ENCODE assay signal across 1 cellular context in the genomic region with DNA sequence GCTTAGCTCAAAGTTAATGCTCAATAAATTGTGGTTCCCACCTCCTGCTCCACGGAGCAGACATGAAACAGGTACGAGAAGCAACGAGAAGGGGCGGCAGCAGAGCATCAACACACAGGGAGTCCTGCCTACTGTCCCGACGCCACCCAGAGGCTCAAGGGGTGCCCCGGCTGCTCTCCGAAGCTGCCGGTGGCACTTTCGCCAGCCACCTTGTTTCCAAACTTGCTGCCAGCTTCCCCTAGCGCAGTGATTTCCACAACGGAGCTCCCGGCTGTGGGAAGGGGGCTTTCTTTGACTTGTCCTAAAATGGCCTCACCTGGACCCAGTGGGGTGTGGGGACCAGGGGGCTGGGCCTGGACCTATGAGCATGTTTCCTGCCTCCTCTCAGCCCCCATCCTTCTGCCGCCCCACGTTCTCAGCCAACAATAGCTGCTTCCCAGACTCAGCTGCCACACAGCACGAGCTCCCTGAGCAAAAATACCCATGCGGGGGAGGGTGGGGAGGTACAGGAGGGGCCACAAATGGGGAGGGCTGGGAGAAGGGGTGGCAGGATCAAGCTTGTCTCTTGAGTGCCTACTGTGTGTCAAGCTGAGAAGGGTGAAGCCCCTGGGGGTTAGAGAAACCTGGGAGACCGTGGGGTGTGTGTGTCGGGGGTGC.
TF ChIP-seq lines count a peak whose summit lies in the region.

No MANE protein-coding gene starts in this region.

TF ChIP-seq in HCT116, 20 proteins besides CTCF, POLR2A, EP300 and RAD21 (continued from another document):
- TF ChIP-seq REST (IDR thresholded peaks at IDR 0.05; ENCODE audit: low read depth) (no peak), EZH2 (IDR thresholded peaks at IDR 0.05) (no peak), SRF (IDR thresholded peaks at IDR 0.05; ENCODE audit: low read depth) (no peak), CBX3 (IDR thresholded peaks at IDR 0.05; ENCODE audit: low read depth) (no peak), YY1 (IDR thresholded peaks at IDR 0.05; ENCODE audit: extremely low read depth, insufficient replicate concordance, low read depth, low read length) (no peak), TCF7L2 (IDR thresholded peaks at IDR 0.05; ENCODE audit: borderline replicate concordance, extremely low read depth, insufficient read depth, insufficient read length) (no peak), JUND (IDR thresholded peaks at IDR 0.05) (no peak), CEBPB (IDR thresholded peaks at IDR 0.05; ENCODE audit: low read depth) (no peak), ELF1 (IDR thresholded peaks at IDR 0.05; ENCODE audit: borderline replicate concordance, low read depth) (no peak)
